Comparison of ENCODE assay signal across 21 cellular contexts in the genomic region with DNA sequence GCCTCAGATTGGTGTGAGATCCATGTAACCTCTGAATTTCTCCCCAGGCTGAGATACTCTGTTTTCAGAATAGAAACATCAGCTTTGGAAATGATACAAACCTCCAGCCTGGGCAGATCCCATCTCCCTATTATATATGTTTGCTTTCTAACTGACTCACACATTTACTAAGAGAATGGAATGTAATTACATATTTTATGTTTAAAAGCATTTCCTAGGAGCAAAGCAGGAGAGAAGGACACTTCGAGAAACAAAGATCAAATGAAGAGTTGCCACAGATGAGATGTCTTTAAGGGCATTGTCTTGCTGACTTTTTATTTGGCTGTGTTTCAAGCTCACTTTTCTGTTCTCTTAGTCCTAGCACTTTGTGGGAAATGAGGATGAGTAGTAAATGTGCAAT.
DNase-seq lines count a peak whose midpoint lies in the region; ATAC-seq, FAIRE-seq and TF ChIP-seq lines count a peak whose summit lies in the region.
"Had no signal": no experiment of that assay in that cellular context is flagged by ENCODE, and none has a peak within 500 bp of the region (broad histone marks: within the 10 kb centered on the region; RNA-seq: fewer than 3 reads in every experiment).

No MANE protein-coding gene starts in this region.

- TF ChIP-seq CTCF in astrocyte (IDR thresholded peaks at IDR 0.05; ENCODE audit: insufficient read depth, low read depth, low read length) (no peak), foreskin fibroblast (IDR thresholded peaks at IDR 0.05; ENCODE audit: low read depth, low read length) (no peak), GM10248 (IDR thresholded peaks at IDR 0.05; ENCODE audit: control extremely low read depth, extremely low read depth, low read depth, missing control alignments) (no peak)

- no peak for ATAC-seq in HG03571 (IDR thresholded peaks at IDR 0.05; ENCODE audit: unreplicated experiment)
- ATAC-seq in GM19397 (IDR thresholded peaks at IDR 0.05; ENCODE audit: unreplicated experiment), result no peak
- ATAC-seq: activated CD4-positive, alpha-beta T cell treated with anti-CD3 and anti-CD28 coated beads for 36 hours; right lobe of liver had no signal

- CTCF ChIA-PET in GM10248 (lab: Yijun Ruan, JAX), result interaction anchor here (1.2 kb wide), 1 partner anchor 13 kb away, joined by 3 read pairs; no protein-coding TSS in a partner anchor

- H3K4me1 ChIP-seq in ACC112 (ENCODE audit: control insufficient read depth, insufficient read depth, low read length, unreplicated experiment) (peaks cover 41% of the 10 kb centered on the region), astrocyte (ENCODE audit: insufficient read depth, low read length) (peaks cover 3% of the 10 kb centered on the region)
- H3K4me1 ChIP-seq: esophagus muscularis mucosa, right lobe of liver, vagina had no signal

- no peak overlapping the region for H3K9ac ChIP-seq in astrocyte (ENCODE audit: low read length)

- peak overlapping the region; percentile 44 for H3K4me2 ChIP-seq in astrocyte (ENCODE audit: low read length)

- H4K20me1 ChIP-seq in astrocyte (ENCODE audit: insufficient read depth, low read length), result no peaks in the 10 kb centered on the region

- peak overlapping the region; percentile 44 for H2AFZ ChIP-seq in ACC112 (ENCODE audit: low read length, unreplicated experiment)
- no peak overlapping the region for H2AFZ ChIP-seq in astrocyte (ENCODE audit: low read depth, low read length)

- H3K9me3 ChIP-seq in astrocyte (ENCODE audit: insufficient read depth, low read depth, low read length), result no peaks in the 10 kb centered on the region
- H3K9me3 ChIP-seq: esophagus muscularis mucosa, right lobe of liver, vagina had no signal

- H3K4me1 Mint-ChIP-seq in astrocyte (ENCODE audit: low read depth, unreplicated experiment), result peaks cover 8% of the 10 kb centered on the region
- H3K4me1 Mint-ChIP-seq: activated CD4-positive, alpha-beta T cell treated with anti-CD3 and anti-CD28 coated beads for 36 hours; activated naive CD8-positive, alpha-beta T cell treated with anti-CD3 and anti-CD28 coated beads, Interleukin-2, amount 10 ng/mL, durations not matched to agents 7 days and 5 days had no signal

- H3K4me3 ChIP-seq in ACC112 (ENCODE audit: low read depth, low read length), result peak overlapping the region; percentile 12; the same call in 1 of the 2 replicates
- H3K4me3 ChIP-seq in astrocyte (ENCODE audit: insufficient read depth, low read depth, low read length), result no peak overlapping the region
- no peak overlapping the region for H3K4me3 ChIP-seq in foreskin fibroblast (ENCODE audit: low read depth in 1 of 2, low read length in 2 of 2)
- H3K4me3 ChIP-seq: esophagus muscularis mucosa, right lobe of liver, vagina had no signal

- H3K79me2 ChIP-seq in ACC112 (ENCODE audit: control insufficient read depth, insufficient read depth, low read length, unreplicated experiment) (no peaks in the 10 kb centered on the region), astrocyte (ENCODE audit: insufficient read depth, low read length) (no peaks in the 10 kb centered on the region)

- no peaks in the 10 kb centered on the region for H3K27me3 Mint-ChIP-seq in astrocyte (ENCODE audit: low read depth, unreplicated experiment)
- H3K27me3 Mint-ChIP-seq: activated CD4-positive, alpha-beta T cell treated with anti-CD3 and anti-CD28 coated beads for 36 hours; activated naive CD8-positive, alpha-beta T cell treated with anti-CD3 and anti-CD28 coated beads, Interleukin-2, amount 10 ng/mL, durations not matched to agents 7 days and 5 days; stimulated activated naive CD8-positive, alpha-beta T cell treated with anti-CD3 and anti-CD28 coated beads, Interleukin-15, Interleukin-2, amounts not matched to agents 100 ng/mL and 50 ng/mL, for 24 hours had no signal

- no peaks in the 10 kb centered on the region for H3K9me3 Mint-ChIP-seq in astrocyte (ENCODE audit: unreplicated experiment)
- H3K9me3 Mint-ChIP-seq: neural crest cell had no signal

- H3K36me3 ChIP-seq in ACC112 (ENCODE audit: insufficient read depth, low read length) (no peaks in the 10 kb centered on the region), astrocyte (ENCODE audit: insufficient read depth, low read length) (no peaks in the 10 kb centered on the region)
- H3K36me3 ChIP-seq: esophagus muscularis mucosa, right lobe of liver, vagina had no signal

- POLR2A ChIA-PET in GM10248 (lab: Yijun Ruan, JAX), result no interaction called here

- H3K27ac ChIP-seq in ACC112 (ENCODE audit: low read depth, low read length), result peak overlapping the region; percentile 73
- no peak overlapping the region for H3K27ac ChIP-seq in astrocyte (ENCODE audit: low read depth, low read length)
- H3K27ac ChIP-seq: esophagus muscularis mucosa, right lobe of liver, vagina had no signal

- H3K4me3 Mint-ChIP-seq in astrocyte (ENCODE audit: unreplicated experiment), result no peak overlapping the region
- H3K4me3 Mint-ChIP-seq: activated CD4-positive, alpha-beta T cell treated with anti-CD3 and anti-CD28 coated beads for 36 hours; activated naive CD8-positive, alpha-beta T cell treated with anti-CD3 and anti-CD28 coated beads, Interleukin-2, amount 10 ng/mL, durations not matched to agents 7 days and 5 days; neural crest cell; stimulated activated naive CD8-positive, alpha-beta T cell treated with anti-CD3 and anti-CD28 coated beads, Interleukin-15, Interleukin-2, amounts not matched to agents 100 ng/mL and 50 ng/mL, for 24 hours had no signal

- H3K27me3 ChIP-seq in ACC112 (ENCODE audit: insufficient read depth, low read length) (no peaks in the 10 kb centered on the region), astrocyte (ENCODE audit: insufficient read depth, low read length) (no peaks in the 10 kb centered on the region)
- H3K27me3 ChIP-seq: esophagus muscularis mucosa, right lobe of liver, vagina had no signal

- FAIRE-seq in astrocyte (lab: Jason Lieb, UNC), result no peak
- FAIRE-seq: colon, D721Med had no signal

- no peaks in the 10 kb centered on the region for H3K36me3 Mint-ChIP-seq in astrocyte (ENCODE audit: low read depth, unreplicated experiment)
- H3K36me3 Mint-ChIP-seq: activated naive CD8-positive, alpha-beta T cell treated with anti-CD3 and anti-CD28 coated beads, Interleukin-2, amount 10 ng/mL, durations not matched to agents 7 days and 5 days had no signal

- peak; percentile 31 for DNase-seq in HPDE6-E6E7 (ENCODE audit: extremely low spot score)
- peak; percentile 51 for DNase-seq in astrocyte (ENCODE audit: low read depth)
- DNase-seq in foreskin fibroblast, result peak; percentile 20 to 76
- no peak for DNase-seq in NCI-H2107 treated with DMSO at 0.1 percent for 48 hours (lab: John Stamatoyannopoulos, UW; ENCODE audit: unreplicated experiment)
- DNase-seq in GM10248 (ENCODE audit: extremely low spot score), result no peak
- DNase-seq: activated CD4-positive, alpha-beta T cell treated with anti-CD3 and anti-CD28 coated beads for 36 hours; activated naive CD8-positive, alpha-beta T cell treated with anti-CD3 and anti-CD28 coated beads, Interleukin-2, amount 10 ng/mL, durations not matched to agents 7 days and 5 days; GOT3; Kasumi-1; NCI-H146; NCI-H510A treated with DMSO at 0.1 percent for 48 hours; right lobe of liver had no signal

- peak overlapping the region; percentile 41 for H3K27ac Mint-ChIP-seq in astrocyte (ENCODE audit: unreplicated experiment)
- H3K27ac Mint-ChIP-seq: activated CD4-positive, alpha-beta T cell treated with anti-CD3 and anti-CD28 coated beads for 36 hours; activated naive CD8-positive, alpha-beta T cell treated with anti-CD3 and anti-CD28 coated beads, Interleukin-2, amount 10 ng/mL, durations not matched to agents 7 days and 5 days; stimulated activated naive CD8-positive, alpha-beta T cell treated with anti-CD3 and anti-CD28 coated beads, Interleukin-15, Interleukin-2, amounts not matched to agents 100 ng/mL and 50 ng/mL, for 24 hours had no signal

Comparison
In these comparisons a context has a peak if more than half of its experiments do, and no peak if none do; other contexts are left out.
1. DNase-seq: peak in HPDE6-E6E7 (single experiment), astrocyte (single experiment) and foreskin fibroblast (2 of 2); none in NCI-H2107 treated with DMSO at 0.1 percent for 48 hours (single experiment) and GM10248 (single experiment).